Comparison of ENCODE assay signal across 19 cellular contexts in the genomic region with DNA sequence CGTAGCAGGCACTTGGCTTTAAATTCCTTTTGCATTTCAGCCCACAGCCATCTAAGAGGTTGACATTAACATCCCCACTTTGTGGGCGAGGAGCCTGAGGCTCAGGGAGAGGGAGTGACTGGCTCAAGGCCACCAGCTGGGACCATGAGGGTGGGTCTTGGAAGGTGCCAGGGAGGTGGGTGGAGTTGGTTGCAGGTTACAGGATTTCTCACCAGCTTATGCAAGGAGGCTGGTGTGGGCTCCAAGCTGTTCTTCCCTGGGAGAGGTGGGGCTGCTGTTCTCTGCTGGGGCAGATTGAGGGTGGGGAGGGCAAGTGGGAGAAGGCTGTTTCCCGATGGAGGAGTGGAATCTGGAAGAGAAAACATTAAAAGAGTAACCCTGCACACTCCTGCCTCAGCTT. TPM values are rescaled to one million over a fixed set of nuclear protein-coding genes. Genes with fewer than 3 reads are reported as not detected.
DNase-seq lines count a peak whose midpoint lies in the region; ATAC-seq and TF ChIP-seq lines count a peak whose summit lies in the region.
"Had no signal": no experiment of that assay in that cellular context is flagged by ENCODE, and none has a peak within 500 bp of the region (broad histone marks: within the 10 kb centered on the region; RNA-seq: fewer than 3 reads in every experiment).

No MANE protein-coding gene starts in this region.

- H2BK120ac ChIP-seq in IMR-90 (ENCODE audit: low read depth, low read length): no peak overlapping the region

- H3K14ac ChIP-seq in IMR-90 (replicated peaks; ENCODE audit: low read depth, low read length): no peak overlapping the region

- peaks cover 3% of the 10 kb centered on the region for H3K9me1 ChIP-seq in IMR-90 (ENCODE audit: insufficient read depth, low read length)

- H3K4ac ChIP-seq in IMR-90 (ENCODE audit: low read depth, low read length): no peak overlapping the region

- H3K4me1 ChIP-seq in HEK293 (ENCODE audit: control insufficient read depth, insufficient read depth, low read length) (0 out of 2 replicates have a peak, but pooled peaks cover 2% of the 10 kb centered on the region), IMR-90 (ENCODE audit: control insufficient read depth, insufficient read depth, low read length) (peaks cover 8% of the 10 kb centered on the region), endodermal cell (ENCODE audit: control insufficient read depth, insufficient read depth, low read length) (no peaks in the 10 kb centered on the region), osteoblast (ENCODE audit: insufficient read depth, low read length) (peaks cover 23% of the 10 kb centered on the region)

- no peak for ATAC-seq in IMR-90 (ENCODE audit: low read depth)
- ATAC-seq in activated CD8-positive, alpha-beta T cell treated with anti-CD3 and anti-CD28 coated beads, Interleukin-2, amount 10 ng/mL, durations not matched to agents 7 days and 5 days: no peak
- ATAC-seq: GM12878 had no signal

- H3K36me3 ChIP-seq in HEK293 (ENCODE audit: control insufficient read depth in 2 of 2, insufficient read depth in 1 of 2, low read length in 2 of 2) (peaks cover 0 to 16% of the 10 kb centered on the region in 2 experiments; a peak in 1 of 3 replicates), IMR-90 (ENCODE audit: control insufficient read depth, insufficient read depth, low read length) (no peaks in the 10 kb centered on the region), endodermal cell (ENCODE audit: control insufficient read depth, insufficient read depth, low read length) (no peaks in the 10 kb centered on the region), osteoblast (ENCODE audit: insufficient read depth, low read length) (no peaks in the 10 kb centered on the region)
- H3K36me3 ChIP-seq: HAP-1 had no signal

- no peaks in the 10 kb centered on the region for H3K9me3 Mint-ChIP-seq in endodermal cell
- no peaks in the 10 kb centered on the region for H3K9me3 Mint-ChIP-seq in activated CD8-positive, alpha-beta T cell treated with anti-CD3 and anti-CD28 coated beads, Interleukin-2, amount 10 ng/mL, durations not matched to agents 7 days and 5 days (ENCODE audit: insufficient read depth)
- H3K9me3 Mint-ChIP-seq: CD4-positive, alpha-beta memory T cell had no signal

- H4K20me1 ChIP-seq in IMR-90 (ENCODE audit: insufficient read depth, low read length) (no peaks in the 10 kb centered on the region), osteoblast (ENCODE audit: insufficient read depth, low read length) (no peaks in the 10 kb centered on the region)

- H3K4me3 ChIP-seq in HEK293 (ENCODE audit: low read depth, low read length) (no peak overlapping the region), IMR-90 (ENCODE audit: insufficient read depth, low read depth, low read length) (no peak overlapping the region), endodermal cell (ENCODE audit: low read length) (no peak overlapping the region), osteoblast (ENCODE audit: insufficient read depth, low read length) (no peak overlapping the region)
- H3K4me3 ChIP-seq: GM12878, HAP-1 had no signal

- no peak for TF ChIP-seq RAD21 in IMR-90 (IDR thresholded peaks at IDR 0.05; ENCODE audit: low read length)

- whole genome bisulfite sequencing in IMR-90 (ENCODE audit: extremely low coverage in 2 of 2, insufficient read length in 1 of 2), 2 experiments: no CpG with 5 or more reads among the region's 3 CpGs
- WGBS in endodermal cell (ENCODE audit: insufficient coverage in 1 of 2, insufficient read length in 1 of 2), 2 experiments: 69 to 90% methylated on average over 2 to 3 of the region's 3 CpGs

- no peak overlapping the region for H2BK20ac ChIP-seq in IMR-90 (ENCODE audit: low read depth, low read length)

- H3K23ac ChIP-seq in IMR-90 (ENCODE audit: low read depth, low read length): no peak overlapping the region

- H3K27ac ChIP-seq in HEK293 (ENCODE audit: extremely low read depth, low read depth, low read length): no peak overlapping the region
- no peak overlapping the region for H3K27ac ChIP-seq in IMR-90 (ENCODE audit: insufficient read depth, low read length)
- H3K27ac ChIP-seq in endodermal cell (ENCODE audit: low read depth, low read length): no peak overlapping the region
- H3K27ac ChIP-seq in osteoblast (ENCODE audit: low read depth, low read length): no peak overlapping the region

- H2AFZ ChIP-seq in IMR-90 (replicated peaks; ENCODE audit: low read length, poor library complexity) (no peak overlapping the region), osteoblast (ENCODE audit: low read length) (no peak overlapping the region)

- BruUV-seq in IMR-90 (replicated peaks; lab: Mats Ljungman, UMichigan): no TSS peak

- H3K9me3 ChIP-seq in HEK293 (ENCODE audit: control insufficient read depth, insufficient read depth, low read depth, low read length): no peaks in the 10 kb centered on the region
- no peaks in the 10 kb centered on the region for H3K9me3 ChIP-seq in IMR-90 (ENCODE audit: control insufficient read depth, insufficient read depth, low read length)
- no peaks in the 10 kb centered on the region for H3K9me3 ChIP-seq in endodermal cell (ENCODE audit: control insufficient read depth, low read length)
- H3K9me3 ChIP-seq in osteoblast (ENCODE audit: low read depth, low read length): no peaks in the 10 kb centered on the region
- H3K9me3 ChIP-seq: HAP-1 had no signal

- no peak for TF ChIP-seq CTCF in HEK293 (tag by site-specific recombination; IDR thresholded peaks at IDR 0.05)
- TF ChIP-seq CTCF in IMR-90 (conservative IDR thresholded peaks at IDR 0.05; ENCODE audit: low read depth, low read length): no peak
- no peak for TF ChIP-seq CTCF in endodermal cell (conservative IDR thresholded peaks at IDR 0.05)
- no peak for TF ChIP-seq CTCF in osteoblast (IDR thresholded peaks at IDR 0.05; ENCODE audit: extremely low read depth, low read depth, low read length)

- no peak overlapping the region for H3K56ac ChIP-seq in IMR-90 (ENCODE audit: extremely low read depth, insufficient read depth, low read length)

- no peak overlapping the region for H4K5ac ChIP-seq in IMR-90 (ENCODE audit: low read depth, low read length)

- H3K79me2 ChIP-seq in osteoblast (ENCODE audit: insufficient read depth, low read length): no peaks in the 10 kb centered on the region

- no peak overlapping the region for H2BK15ac ChIP-seq in IMR-90 (ENCODE audit: low read depth, low read length)

- H2AK5ac ChIP-seq in IMR-90 (ENCODE audit: low read depth, low read length): no peak overlapping the region

- DNase-seq in IMR-90: no peak
- peak; percentile 74 for DNase-seq in endodermal cell
- peak; percentile 44 for DNase-seq in osteoblast (ENCODE audit: insufficient read length, low spot score, missing footprints)
- DNase-seq in NCI-H748 (lab: John Stamatoyannopoulos, UW; ENCODE audit: unreplicated experiment): no peak
- no peak for DNase-seq in activated CD8-positive, alpha-beta T cell treated with anti-CD3 and anti-CD28 coated beads, Interleukin-2, amount 10 ng/mL, durations not matched to agents 7 days and 5 days
- DNase-seq: C1 segment of cervical spinal cord; Calu3; CD4-positive, alpha-beta memory T cell; COR-L47; DMS79; EL; GDM1; GOT3 had no signal

- intact Hi-C loops in IMR-90 (cut with micrococcal nuclease): no loop called here

- no peak overlapping the region for H4K8ac ChIP-seq in IMR-90 (ENCODE audit: low read depth in 2 of 2, low read length in 2 of 2)

- in situ Hi-C loops in IMR-90 (cut with MboI; ENCODE audit: low sequenced_read_pairs): no loop called here

- no peak overlapping the region for H2BK5ac ChIP-seq in IMR-90 (ENCODE audit: low read depth, low read length, poor library complexity, severe bottlenecking)

- H3K4me2 ChIP-seq in IMR-90 (ENCODE audit: low read depth, low read length): no peak overlapping the region
- H3K4me2 ChIP-seq in osteoblast (ENCODE audit: insufficient read depth, low read length): no peak overlapping the region

- H3K4me1 Mint-ChIP-seq in endodermal cell: peaks cover 36% of the 10 kb centered on the region
- H3K4me1 Mint-ChIP-seq in activated CD8-positive, alpha-beta T cell treated with anti-CD3 and anti-CD28 coated beads, Interleukin-2, amount 10 ng/mL, durations not matched to agents 7 days and 5 days (ENCODE audit: low read depth): peaks cover 37% of the 10 kb centered on the region

- H4K91ac ChIP-seq in IMR-90 (ENCODE audit: insufficient read depth, low read depth, low read length): no peak overlapping the region

- no peak for TF ChIP-seq POLR2A in IMR-90 (IDR thresholded peaks at IDR 0.05; ENCODE audit: low read depth, low read length)

- H3K9ac ChIP-seq in IMR-90 (ENCODE audit: low read depth, low read length) (no peak overlapping the region), endodermal cell (ENCODE audit: extremely low read depth, low read length, poor library complexity, severe bottlenecking) (no peak overlapping the region)

- no peak overlapping the region for H3K4me3 Mint-ChIP-seq in endodermal cell
- H3K4me3 Mint-ChIP-seq in activated CD8-positive, alpha-beta T cell treated with anti-CD3 and anti-CD28 coated beads, Interleukin-2, amount 10 ng/mL, durations not matched to agents 7 days and 5 days: no peak overlapping the region
- H3K4me3 Mint-ChIP-seq: CD4-positive, alpha-beta memory T cell had no signal

- no peaks in the 10 kb centered on the region for H3K79me1 ChIP-seq in IMR-90 (ENCODE audit: low read depth in 1 of 2, low read length in 2 of 2)

- no peak overlapping the region for H3K18ac ChIP-seq in IMR-90 (ENCODE audit: low read depth, low read length)

- no peak overlapping the region for H3K27ac Mint-ChIP-seq in endodermal cell
- no peak overlapping the region for H3K27ac Mint-ChIP-seq in activated CD8-positive, alpha-beta T cell treated with anti-CD3 and anti-CD28 coated beads, Interleukin-2, amount 10 ng/mL, durations not matched to agents 7 days and 5 days
- H3K27ac Mint-ChIP-seq: CD4-positive, alpha-beta memory T cell had no signal

- CTCF ChIA-PET in HEK293 (lab: Yijun Ruan, JAX): no interaction called here
- CTCF ChIA-PET in IMR-90 (lab: Yijun Ruan, JAX): no interaction called here
- CTCF ChIA-PET in activated CD8-positive, alpha-beta T cell treated with anti-CD3 and anti-CD28 coated beads, Interleukin-2, amount 10 ng/mL, durations not matched to agents 7 days and 5 days (lab: Charles Lee): interaction anchor here (1.1 to 3.4 kb wide), 3 partner anchors 13 to 234 kb away, joined by 4 to 11 read pairs (median 6); no protein-coding TSS in a partner anchor

- peaks cover 2% of the 10 kb centered on the region for H3K36me3 Mint-ChIP-seq in endodermal cell (ENCODE audit: low read depth)
- H3K36me3 Mint-ChIP-seq in activated CD8-positive, alpha-beta T cell treated with anti-CD3 and anti-CD28 coated beads, Interleukin-2, amount 10 ng/mL, durations not matched to agents 7 days and 5 days (ENCODE audit: low read depth): peaks cover 7% of the 10 kb centered on the region

- POLR2A ChIA-PET in HEK293 (lab: Yijun Ruan, JAX): interaction anchor here (0.5 kb wide), 1 partner anchor 12 kb away, joined by 3 read pairs; no protein-coding TSS in a partner anchor
- POLR2A ChIA-PET in IMR-90 (lab: Charles Lee; ENCODE audit: unreplicated experiment): no interaction called here
- POLR2A ChIA-PET in activated CD8-positive, alpha-beta T cell treated with anti-CD3 and anti-CD28 coated beads, Interleukin-2, amount 10 ng/mL, durations not matched to agents 7 days and 5 days (lab: Charles Lee): interaction anchor here (1.2 kb wide), 1 partner anchor 14 kb away, joined by 3 read pairs; a partner anchor contains a TSS

- peaks cover 15% of the 10 kb centered on the region for H3K27me3 Mint-ChIP-seq in endodermal cell (ENCODE audit: insufficient read depth)
- H3K27me3 Mint-ChIP-seq in activated CD8-positive, alpha-beta T cell treated with anti-CD3 and anti-CD28 coated beads, Interleukin-2, amount 10 ng/mL, durations not matched to agents 7 days and 5 days (ENCODE audit: low read depth): no peaks in the 10 kb centered on the region
- H3K27me3 Mint-ChIP-seq: CD4-positive, alpha-beta memory T cell had no signal

- H3K27me3 ChIP-seq in IMR-90 (ENCODE audit: control insufficient read depth, insufficient read depth, low read length) (peaks cover 16% of the 10 kb centered on the region), endodermal cell (ENCODE audit: control insufficient read depth, insufficient read depth, low read length, poor library complexity, severe bottlenecking) (peaks cover 11% of the 10 kb centered on the region), osteoblast (ENCODE audit: insufficient read depth, low read length) (peaks cover 18% of the 10 kb centered on the region)

- H2AK9ac ChIP-seq in IMR-90 (replicated peaks; ENCODE audit: low read depth, low read length, poor library complexity): peak overlapping the region; percentile 65

- dilution Hi-C loops in IMR-90 (cut with HindIII; ENCODE audit: low sequenced_read_pairs, unreplicated experiment): no loop called here

RNA-seq across cellular contexts. Expression of a gene that starts 14.1 kb away (rescaled TPM):
- total RNA-seq in IMR-90 (2012; rRNA removed): not detected in 2 replicates
- polyA plus RNA-seq in IMR-90 (2012; rRNA removed): not detected in 2 replicates
- 0.04 TPM in 1 of 2 replicates, not detected in the other for polyA plus RNA-seq in IMR-90 (2012; cell fraction: cytosol; rRNA removed)
- polyA plus RNA-seq in IMR-90 (2012; cell fraction: nucleus; rRNA removed; ENCODE audit: low replicate concordance): not detected in 2 replicates
- total RNA-seq in endodermal cell: under 1 TPM; 0.35 to 0.93 TPM
- not detected for polyA plus RNA-seq in endodermal cell (2013, experiment 1 of 2)
- polyA plus RNA-seq in endodermal cell (2013, experiment 2 of 2): 0.25 TPM
- not detected in 2 replicates for total RNA-seq in osteoblast
- total RNA-seq in activated CD8-positive, alpha-beta T cell treated with anti-CD3 and anti-CD28 coated beads, Interleukin-2, amount 10 ng/mL, durations not matched to agents 7 days and 5 days: under 1 TPM in 1 of 2 experiments, not detected in 1; 0.32 TPM
- total RNA-seq: A172, A673 had no signal
- polyA plus RNA-seq: BJ had no signal

RNA-seq across cellular contexts. Expression of a gene that starts 33.1 kb away (rescaled TPM):
- total RNA-seq in IMR-90 (2012; rRNA removed) (43.6 and 55.7 TPM in 2 replicates), endodermal cell (10 to 100 TPM; 51.7 to 82.9 TPM), osteoblast (46.7 and 46.9 TPM in 2 replicates)
- polyA plus RNA-seq in IMR-90 (2012; rRNA removed): 84.9 and 87.6 TPM in 2 replicates
- 81.3 and 97.7 TPM in 2 replicates for polyA plus RNA-seq in IMR-90 (2012; cell fraction: cytosol; rRNA removed)
- polyA plus RNA-seq in IMR-90 (2012; cell fraction: nucleus; rRNA removed; ENCODE audit: low replicate concordance): 105 and 123 TPM in 2 replicates
- polyA plus RNA-seq in endodermal cell (2013, experiment 1 of 2): 103 TPM
- polyA plus RNA-seq in endodermal cell (2013, experiment 2 of 2): 91.7 TPM
- total RNA-seq in activated CD8-positive, alpha-beta T cell treated with anti-CD3 and anti-CD28 coated beads, Interleukin-2, amount 10 ng/mL, durations not matched to agents 7 days and 5 days: 10 to 100 TPM; 71.7 to 77.6 TPM

RNA-seq across cellular contexts. Expression of a gene that starts 37.0 kb away (rescaled TPM):
- total RNA-seq in IMR-90 (2012; rRNA removed) (126 and 157 TPM in 2 replicates), endodermal cell (100 to 1,000 TPM in 1 of 2 donors, 10 to 100 TPM in 1; 91.6 to 114 TPM), osteoblast (105 and 106 TPM in 2 replicates)
- 142 and 155 TPM in 2 replicates for polyA plus RNA-seq in IMR-90 (2012; rRNA removed)
- polyA plus RNA-seq in IMR-90 (2012; cell fraction: cytosol; rRNA removed): 97.3 and 131 TPM in 2 replicates
- 83.9 and 84.0 TPM in 2 replicates for polyA plus RNA-seq in IMR-90 (2012; cell fraction: nucleus; rRNA removed; ENCODE audit: low replicate concordance)
- 128 TPM for polyA plus RNA-seq in endodermal cell (2013, experiment 1 of 2)
- polyA plus RNA-seq in endodermal cell (2013, experiment 2 of 2): 120 TPM
- 10 to 100 TPM; 72.7 to 75.8 TPM for total RNA-seq in activated CD8-positive, alpha-beta T cell treated with anti-CD3 and anti-CD28 coated beads, Interleukin-2, amount 10 ng/mL, durations not matched to agents 7 days and 5 days

RNA-seq across cellular contexts. Expression of a gene that starts 38.3 kb away (rescaled TPM):
- total RNA-seq in IMR-90 (2012; rRNA removed): 2.2 TPM in 2 replicates
- polyA plus RNA-seq in IMR-90 (2012; rRNA removed): 10.0 and 11.0 TPM in 2 replicates
- polyA plus RNA-seq in IMR-90 (2012; cell fraction: cytosol; rRNA removed): 6.7 and 10.8 TPM in 2 replicates
- 15.7 and 18.1 TPM in 2 replicates for polyA plus RNA-seq in IMR-90 (2012; cell fraction: nucleus; rRNA removed; ENCODE audit: low replicate concordance)
- total RNA-seq in endodermal cell: 10 to 100 TPM; 19.1 to 20.6 TPM
- 18.1 TPM for polyA plus RNA-seq in endodermal cell (2013, experiment 1 of 2)
- 17.4 TPM for polyA plus RNA-seq in endodermal cell (2013, experiment 2 of 2)
- 2.9 and 3.6 TPM in 2 replicates for total RNA-seq in osteoblast
- total RNA-seq in activated CD8-positive, alpha-beta T cell treated with anti-CD3 and anti-CD28 coated beads, Interleukin-2, amount 10 ng/mL, durations not matched to agents 7 days and 5 days: 10 to 100 TPM; 10.6 to 12.0 TPM

RNA-seq across cellular contexts. Expression of a gene that starts 44.8 kb away (rescaled TPM):
- 2.5 and 3.0 TPM in 2 replicates for total RNA-seq in IMR-90 (2012; rRNA removed)
- 8.4 and 13.6 TPM in 2 replicates for polyA plus RNA-seq in IMR-90 (2012; rRNA removed)
- 18.3 and 20.0 TPM in 2 replicates for polyA plus RNA-seq in IMR-90 (2012; cell fraction: cytosol; rRNA removed)
- 23.1 and 53.1 TPM in 2 replicates for polyA plus RNA-seq in IMR-90 (2012; cell fraction: nucleus; rRNA removed; ENCODE audit: low replicate concordance)
- total RNA-seq in endodermal cell: 10 to 100 TPM in 1 of 2 donors, 1 to 10 TPM in 1; 9.7 to 11.4 TPM
- 9.3 TPM for polyA plus RNA-seq in endodermal cell (2013, experiment 1 of 2)
- polyA plus RNA-seq in endodermal cell (2013, experiment 2 of 2): 10.1 TPM
- total RNA-seq in osteoblast: 5.9 and 9.4 TPM in 2 replicates
- 10 to 100 TPM; 12.7 to 13.8 TPM for total RNA-seq in activated CD8-positive, alpha-beta T cell treated with anti-CD3 and anti-CD28 coated beads, Interleukin-2, amount 10 ng/mL, durations not matched to agents 7 days and 5 days

Comparison
In these comparisons a context has a peak if more than half of its experiments do, and no peak if none do; other contexts are left out.
1. DNase-seq: peak in endodermal cell (single experiment) and osteoblast (single experiment); none in IMR-90 (single experiment), NCI-H748 (single experiment) and activated CD8-positive, alpha-beta T cell treated with anti-CD3 and anti-CD28 coated beads, Interleukin-2, amount 10 ng/mL, durations not matched to agents 7 days and 5 days (single experiment).